Comparison of ENCODE assay signal across 12 cellular contexts in the genomic region with DNA sequence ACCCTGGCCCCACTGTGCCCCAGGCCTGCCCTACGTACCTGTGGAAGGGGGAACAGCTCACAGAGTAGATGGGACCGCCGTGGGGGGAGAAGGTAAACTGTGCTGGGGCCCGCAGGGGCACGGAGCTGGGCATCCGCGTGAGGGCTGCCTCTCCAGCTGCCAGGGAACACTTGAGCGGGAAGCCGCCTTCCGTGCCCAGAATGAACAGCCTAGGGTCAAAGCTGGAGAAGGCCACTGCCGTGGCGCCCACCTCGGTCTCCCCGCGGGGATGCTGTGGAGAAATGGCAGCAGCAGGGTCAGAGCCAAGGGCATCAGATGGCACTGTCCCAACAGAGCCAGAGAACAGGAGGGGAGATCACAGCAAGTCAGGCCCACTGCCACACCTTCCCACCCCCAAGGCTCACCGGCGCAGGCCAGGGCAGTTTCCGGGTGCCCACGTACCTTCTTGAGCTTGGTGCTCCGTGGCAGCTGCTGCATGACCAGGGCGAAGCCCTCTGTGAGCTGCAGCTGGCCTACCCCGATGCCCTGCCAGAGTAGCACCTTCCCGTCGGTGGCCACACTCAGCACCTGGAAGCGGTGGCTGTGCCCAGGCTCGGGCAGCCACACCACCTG. TPM values are rescaled to one million over a fixed set of nuclear protein-coding genes. Genes with fewer than 3 reads are reported as not detected.
DNase-seq lines count a peak whose midpoint lies in the region; ATAC-seq, FAIRE-seq and TF ChIP-seq lines count a peak whose summit lies in the region.
"Had no signal": no experiment of that assay in that cellular context is flagged by ENCODE, and none has a peak within 500 bp of the region (broad histone marks: within the 10 kb centered on the region; RNA-seq: fewer than 3 reads in every experiment).

No MANE protein-coding gene starts in this region.

- no peaks in the 10 kb centered on the region for H3K27me3 Mint-ChIP-seq in astrocyte (ENCODE audit: low read depth, unreplicated experiment)
- H3K27me3 Mint-ChIP-seq: activated naive CD8-positive, alpha-beta T cell had no signal

- H3K27ac Mint-ChIP-seq in astrocyte (ENCODE audit: unreplicated experiment): no peak overlapping the region
- H3K27ac Mint-ChIP-seq: activated naive CD8-positive, alpha-beta T cell had no signal

- peaks cover 28% of the 10 kb centered on the region; the same call in 1 of the 2 replicates for H3K36me3 ChIP-seq in GM23248 (ENCODE audit: low read depth)
- peaks cover 34% of the 10 kb centered on the region for H3K36me3 ChIP-seq in astrocyte (ENCODE audit: insufficient read depth, low read length)
- H3K36me3 ChIP-seq in kidney (ENCODE audit: control insufficient read depth in 1 of 2, insufficient read depth in 2 of 2, low read length in 2 of 2): peaks cover 28 to 44% of the 10 kb centered on the region in 2 donors

- 79 to 84% methylated on average over 25 to 26 of the region's 26 CpGs for WGBS in GM23248 (ENCODE audit: low coverage in 1 of 2, low lambda C conversion rate in 2 of 2, missing lambda C conversion rate in 2 of 2), 2 experiments

- in situ Hi-C loops in GM23248 (cut with MboI): no loop called here

- peaks cover 10% of the 10 kb centered on the region for H3K4me1 ChIP-seq in GM23248 (ENCODE audit: insufficient read depth)
- H3K4me1 ChIP-seq in astrocyte (ENCODE audit: insufficient read depth, low read length): peaks cover 17% of the 10 kb centered on the region
- peaks cover 9 to 23% of the 10 kb centered on the region in 2 donors for H3K4me1 ChIP-seq in kidney (ENCODE audit: control insufficient read depth in 1 of 2, insufficient read depth in 1 of 2, low read depth in 1 of 2, low read length in 2 of 2)

- H4K20me1 ChIP-seq in GM23248 (ENCODE audit: insufficient read depth): no peaks in the 10 kb centered on the region
- H4K20me1 ChIP-seq in astrocyte (ENCODE audit: insufficient read depth, low read length): peaks cover 30% of the 10 kb centered on the region

- TF ChIP-seq CTCF in astrocyte (IDR thresholded peaks at IDR 0.05; ENCODE audit: insufficient read depth, low read depth, low read length): no peak
- TF ChIP-seq CTCF in kidney (IDR thresholded peaks at IDR 0.05; ENCODE audit: borderline replicate concordance, extremely low read depth, insufficient read depth): no peak

- H3K9ac ChIP-seq in GM23248 (peak overlapping the region; percentile 53), astrocyte (ENCODE audit: low read length) (peak overlapping the region; percentile 60), kidney (ENCODE audit: low read length in 2 of 2) (peak overlapping the region; percentile 4 to 58)

- H3K36me3 Mint-ChIP-seq in astrocyte (ENCODE audit: low read depth, unreplicated experiment): peaks cover 12% of the 10 kb centered on the region
- H3K36me3 Mint-ChIP-seq: activated naive CD8-positive, alpha-beta T cell had no signal

- H3K4me3 ChIP-seq in GM23248 (no peak overlapping the region), astrocyte (ENCODE audit: insufficient read depth, low read depth, low read length) (no peak overlapping the region), kidney (ENCODE audit: low read length in 2 of 2) (peak overlapping the region in 1 of 2 donors; percentile 17), skin epidermis (no peak overlapping the region)

- H3K9me2 ChIP-seq in GM23248 (ENCODE audit: insufficient read depth): no peaks in the 10 kb centered on the region

- ATAC-seq in GM21360 (IDR thresholded peaks at IDR 0.05; ENCODE audit: unreplicated experiment): no peak

- H2AFZ ChIP-seq in GM23248 (no peak overlapping the region), astrocyte (ENCODE audit: low read depth, low read length) (no peak overlapping the region)

- H3K79me2 ChIP-seq in GM23248 (ENCODE audit: insufficient read depth) (no peaks in the 10 kb centered on the region), astrocyte (ENCODE audit: insufficient read depth, low read length) (peaks cover 3% of the 10 kb centered on the region)

- H3K9me3 Mint-ChIP-seq in astrocyte (ENCODE audit: unreplicated experiment): no peaks in the 10 kb centered on the region

- H3F3A ChIP-seq in GM23248 (ENCODE audit: insufficient read depth): peaks cover 25% of the 10 kb centered on the region

- no peak overlapping the region for H3K4me3 Mint-ChIP-seq in astrocyte (ENCODE audit: unreplicated experiment)
- H3K4me3 Mint-ChIP-seq: activated naive CD8-positive, alpha-beta T cell had no signal

- DNase-seq in GM23248 (no peak), astrocyte (ENCODE audit: low read depth) (no peak), kidney (peak; percentile 84), NOMO-1 treated with DMSO at 0.1 percent for 48 hours (lab: John Stamatoyannopoulos, UW; ENCODE audit: unreplicated experiment) (no peak), GM19239 (ENCODE audit: insufficient read length, low spot score) (no peak), NCI-H1092 treated with DMSO at 0.1 percent for 48 hours (lab: John Stamatoyannopoulos, UW) (no peak)
- DNase-seq: activated CD4-positive, alpha-beta T cell treated with anti-CD3 and anti-CD28 coated beads, Interleukin-2, amount 50 U/mL, for 4 hours; SIG-M5 had no signal

- H3K27ac ChIP-seq in GM23248 (peak overlapping the region; percentile 85), astrocyte (ENCODE audit: low read depth, low read length) (peak overlapping the region; percentile 73), kidney (ENCODE audit: low read depth in 2 of 2, low read length in 2 of 2) (peak overlapping the region; percentile 62 to 76), skin epidermis (peak overlapping the region in 19 of 21 experiments; percentile 36 to 96 (median 79))

- no peak overlapping the region for H3K4me2 ChIP-seq in GM23248 (ENCODE audit: unreplicated experiment)
- H3K4me2 ChIP-seq in astrocyte (ENCODE audit: low read length): peak overlapping the region; percentile 39

- FAIRE-seq in astrocyte (lab: Jason Lieb, UNC) (no peak), kidney (lab: Jason Lieb, UNC) (no peak), GM19239 (lab: Jason Lieb, UNC) (no peak)

- intact Hi-C loops in kidney (cut with DNase I): no loop called here

- no peaks in the 10 kb centered on the region for H3K9me3 ChIP-seq in GM23248 (ENCODE audit: low read depth)
- no peaks in the 10 kb centered on the region for H3K9me3 ChIP-seq in astrocyte (ENCODE audit: insufficient read depth, low read depth, low read length)
- H3K9me3 ChIP-seq in kidney (ENCODE audit: control insufficient read depth in 1 of 2, low read length in 2 of 2): no peaks in the 10 kb centered on the region
- H3K9me3 ChIP-seq: BE2C had no signal

- no peaks in the 10 kb centered on the region for H3K27me3 ChIP-seq in GM23248 (replicated peaks; ENCODE audit: insufficient read depth)
- no peaks in the 10 kb centered on the region for H3K27me3 ChIP-seq in astrocyte (ENCODE audit: insufficient read depth, low read length)
- H3K27me3 ChIP-seq: BE2C had no signal

- peaks cover 2% of the 10 kb centered on the region for H3K4me1 Mint-ChIP-seq in astrocyte (ENCODE audit: low read depth, unreplicated experiment)

RNA-seq across cellular contexts. Expression of a gene that starts 21.9 kb away (rescaled TPM):
- 64.5 and 93.1 TPM in 2 replicates for total RNA-seq in GM23248 (2014; rRNA removed; shearing (Covaris generic))
- polyA plus RNA-seq in GM23248 (2016; fragmentation: Nextera tagmentation; extraction: Ambion mirVana): 58.8 and 60.8 TPM in 2 replicates
- total RNA-seq in astrocyte: 19.5 and 20.6 TPM in 2 replicates
- total RNA-seq in kidney: 76.6 TPM
- polyA plus RNA-seq in kidney (ENCODE audit: insufficient read depth, low read depth, low replicate concordance): 98.6 TPM

RNA-seq across cellular contexts. Expression of a gene that starts 54.3 kb away (rescaled TPM):
- 263 and 283 TPM in 2 replicates for total RNA-seq in GM23248 (2014; rRNA removed; shearing (Covaris generic))
- polyA plus RNA-seq in GM23248 (2016; fragmentation: Nextera tagmentation; extraction: Ambion mirVana) (175 and 183 TPM in 2 replicates), kidney (ENCODE audit: insufficient read depth, low read depth, low replicate concordance) (127 TPM)
- total RNA-seq in astrocyte (361 and 397 TPM in 2 replicates), kidney (247 TPM)
